In genomic region chr14:79735121-79735520, GRCh38 we compare ENCODE assay signal across 8 cellular contexts.
"Had no signal": no experiment of that assay in that cellular context is flagged by ENCODE, and none has a peak within 500 bp of the region (broad histone marks: within the 10 kb centered on the region; RNA-seq: fewer than 3 reads in every experiment).

No MANE protein-coding gene starts in this region.

- DNase-seq: GDM1, GF-D8 had no signal

- ATAC-seq: GM12878 had no signal

- H3K4me3 ChIP-seq: GM12878 had no signal

- FAIRE-seq: G401.6, GM12878, GM12891, GM12892, GM18507, GM19239 had no signal
